In genomic region chr15:47757331-47757730, GRCh38 we compare ENCODE assay signal across 23 cellular contexts. TPM values are rescaled to one million over a fixed set of nuclear protein-coding genes. Genes with fewer than 3 reads are reported as not detected.
"Had no signal": no experiment of that assay in that cellular context is flagged by ENCODE, and none has a peak within 500 bp of the region (broad histone marks: within the 10 kb centered on the region; RNA-seq: fewer than 3 reads in every experiment).

No MANE protein-coding gene starts in this region.

- H3K36me3 ChIP-seq: breast epithelium had no signal

- H3K4me1 Mint-ChIP-seq: activated naive CD8-positive, alpha-beta T cell treated with anti-CD3 and anti-CD28 coated beads for 36 hours; central memory CD8-positive, alpha-beta T cell; naive thymus-derived CD4-positive, alpha-beta T cell; neural crest cell had no signal

- H3K4me3 Mint-ChIP-seq: activated naive CD8-positive, alpha-beta T cell treated with anti-CD3 and anti-CD28 coated beads for 36 hours; central memory CD8-positive, alpha-beta T cell; effector memory CD8-positive, alpha-beta T cell; naive thymus-derived CD4-positive, alpha-beta T cell; neural crest cell; type B pancreatic cell had no signal

- H3K27me3 Mint-ChIP-seq: activated naive CD8-positive, alpha-beta T cell treated with anti-CD3 and anti-CD28 coated beads for 36 hours; central memory CD8-positive, alpha-beta T cell; effector memory CD8-positive, alpha-beta T cell; naive thymus-derived CD4-positive, alpha-beta T cell; type B pancreatic cell had no signal

- H3K27ac Mint-ChIP-seq: activated naive CD8-positive, alpha-beta T cell treated with anti-CD3 and anti-CD28 coated beads for 36 hours; effector memory CD8-positive, alpha-beta T cell; naive thymus-derived CD4-positive, alpha-beta T cell; type B pancreatic cell had no signal

- DNase-seq: activated CD4-positive, alpha-beta T cell treated with anti-CD3 and anti-CD28 coated beads for 4 hours; activated CD4-positive, alpha-beta T cell treated with anti-CD3 and anti-CD28 coated beads, Interleukin-2, amount 50 U/mL, for 48 hours; activated CD4-positive, CD25-positive, alpha-beta regulatory T cell; activated naive CD4-positive, alpha-beta T cell treated with Interleukin-2 at 50 U/mL for 16 hours; activated naive CD8-positive, alpha-beta T cell treated with anti-CD3 and anti-CD28 coated beads for 36 hours; activated T-cell treated with anti-CD3 and anti-CD28 coated beads, Interleukin-2, amount 50 U/mL, for 48 hours; effector memory CD8-positive, alpha-beta T cell; esophagus squamous epithelium; kidney; lower lobe of right lung; naive thymus-derived CD4-positive, alpha-beta T cell; stimulated activated CD4-positive, alpha-beta T cell treated with anti-CD3 and anti-CD28 coated beads, Interleukin-4, amount 100 ng/mL, for 24 hours; stimulated activated naive CD4-positive, alpha-beta T cell treated with Interleukin-2 at 50 U/mL for 16 hours had no signal

- H3K27me3 ChIP-seq: breast epithelium, colonic mucosa, dorsolateral prefrontal cortex, esophagus squamous epithelium, heart right ventricle, vagina had no signal

- H3K36me3 Mint-ChIP-seq: activated naive CD8-positive, alpha-beta T cell treated with anti-CD3 and anti-CD28 coated beads for 36 hours had no signal

- H3K4me3 ChIP-seq: breast epithelium, colonic mucosa, dorsolateral prefrontal cortex, esophagus squamous epithelium, heart right ventricle, lower lobe of right lung, thoracic aorta, vagina had no signal

- H3K27ac ChIP-seq: breast epithelium, colonic mucosa, esophagus squamous epithelium, lower lobe of right lung, thoracic aorta, vagina had no signal

- H3K9me3 ChIP-seq: colonic mucosa, vagina had no signal

- H3K4me1 ChIP-seq: breast epithelium, colonic mucosa, lower lobe of right lung, vagina had no signal

RNA-seq across cellular contexts. Expression of gene SEMA6D, which starts 40.0 kb away (rescaled TPM):
- total RNA-seq: activated CD8-positive, alpha-beta memory T cell treated with anti-CD3 and anti-CD28 coated beads for 36 hours; activated naive CD8-positive, alpha-beta T cell treated with anti-CD3 and anti-CD28 coated beads for 36 hours; naive thymus-derived CD4-positive, alpha-beta T cell had no signal
